7 cellular contexts compared by ENCODE assay signal in the genomic region with DNA sequence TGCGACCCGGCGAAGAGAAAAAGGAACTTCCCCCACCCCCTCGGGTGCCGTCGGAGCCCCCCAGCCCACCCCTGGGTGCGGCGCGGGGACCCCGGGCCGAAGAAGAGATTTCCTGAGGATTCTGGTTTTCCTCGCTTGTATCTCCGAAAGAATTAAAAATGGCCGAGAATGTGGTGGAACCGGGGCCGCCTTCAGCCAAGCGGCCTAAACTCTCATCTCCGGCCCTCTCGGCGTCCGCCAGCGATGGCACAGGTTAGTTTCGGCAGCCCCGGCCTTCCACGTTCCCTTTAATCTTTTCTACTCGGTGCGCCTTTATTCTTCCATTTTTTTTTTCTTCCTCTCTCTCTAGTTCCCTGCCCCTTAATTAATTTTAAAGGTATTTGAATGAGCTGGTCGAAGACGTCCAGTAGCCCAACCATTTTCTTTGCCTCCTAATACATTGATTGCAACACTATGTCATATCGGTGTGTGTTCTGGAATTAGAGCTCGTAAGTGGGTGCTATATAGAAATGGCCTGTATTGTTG. TPM values are rescaled to one million over a fixed set of nuclear protein-coding genes. Genes with fewer than 3 reads are reported as not detected.
DNase-seq lines count a peak whose midpoint lies in the region; ATAC-seq and TF ChIP-seq lines count a peak whose summit lies in the region.

No MANE protein-coding gene starts in this region.

- peaks cover 46% of the 10 kb centered on the region for H3K36me3 Mint-ChIP-seq in dendritic cell treated with granulocyte-macrophage colony-stimulating factor and Interleukin-4, amounts not matched to agents 40 ng/mL and 50 ng/mL, for 4 days (ENCODE audit: low read depth)

- H3K4me3 Mint-ChIP-seq in dendritic cell treated with granulocyte-macrophage colony-stimulating factor and Interleukin-4, amounts not matched to agents 40 ng/mL and 50 ng/mL, for 4 days, result peak overlapping the region; percentile 98

- intact Hi-C loops in dendritic cell treated with granulocyte-macrophage colony-stimulating factor and Interleukin-4, amounts not matched to agents 40 ng/mL and 50 ng/mL, for 4 days (cut with micrococcal nuclease), result loop anchor here (5.0 kb wide), 2 partner anchors 126 to 171 kb away; no protein-coding TSS in a partner anchor
- intact Hi-C loops in right lobe of liver (cut with DNase I), result no loop called here

- TF ChIP-seq EP300 in suprapubic skin (IDR thresholded peaks at IDR 0.05), result no peak

- peaks cover 0 to 41% (median 11%) of the 10 kb centered on the region in 4 donors for H3K4me1 ChIP-seq in right lobe of liver
- peaks cover 54% of the 10 kb centered on the region for H3K4me1 ChIP-seq in suprapubic skin

- DNase-seq in ELF-1 (ENCODE audit: low read depth, low spot score) (peak; percentile 22), HL-60 (ENCODE audit: low read depth in 1 of 2, low spot score in 1 of 2) (peak; percentile 36 to 41), SK-N-MC (ENCODE audit: low read depth, low spot score) (no peak), right lobe of liver (peak in 1 of 3 donors; percentile 47), suprapubic skin (ENCODE audit: low spot score in 2 of 2) (peak in 1 of 2 donors; percentile 68)

- under 1% methylated on average over 24 of the region's 31 CpGs for WGBS in right lobe of liver (ENCODE audit: insufficient coverage, low coverage, low lambda C conversion rate, missing lambda C conversion rate)
- WGBS in suprapubic skin, result under 1% methylated on average over 29 of the region's 31 CpGs

- TF ChIP-seq POLR2A in right lobe of liver (IDR thresholded peaks at IDR 0.05), result no peak
- no peak for TF ChIP-seq POLR2A in suprapubic skin (IDR thresholded peaks at IDR 0.05)

- peaks cover 5% of the 10 kb centered on the region; the same call in 1 of the 2 replicates for H3K36me3 ChIP-seq in SK-N-MC (ENCODE audit: insufficient read depth, low read length)
- H3K36me3 ChIP-seq in right lobe of liver, result no peaks in the 10 kb centered on the region
- no peaks in the 10 kb centered on the region for H3K36me3 ChIP-seq in suprapubic skin

- no peaks in the 10 kb centered on the region for H3K27me3 Mint-ChIP-seq in dendritic cell treated with granulocyte-macrophage colony-stimulating factor and Interleukin-4, amounts not matched to agents 40 ng/mL and 50 ng/mL, for 4 days

- no peaks in the 10 kb centered on the region for H3K27me3 ChIP-seq in HL-60 (ENCODE audit: insufficient read depth, poor library complexity, severe bottlenecking)
- H3K27me3 ChIP-seq in right lobe of liver, result no peaks in the 10 kb centered on the region
- no peaks in the 10 kb centered on the region for H3K27me3 ChIP-seq in suprapubic skin

- H3K27ac Mint-ChIP-seq in dendritic cell treated with granulocyte-macrophage colony-stimulating factor and Interleukin-4, amounts not matched to agents 40 ng/mL and 50 ng/mL, for 4 days, result peak overlapping the region; percentile 100

- TF ChIP-seq CTCF in HL-60 (IDR thresholded peaks at IDR 0.05; ENCODE audit: insufficient read depth, low read length), result no peak
- TF ChIP-seq CTCF in right lobe of liver (IDR thresholded peaks at IDR 0.05), result no peak
- TF ChIP-seq CTCF in suprapubic skin (IDR thresholded peaks at IDR 0.05), result no peak

- H3K9me3 Mint-ChIP-seq in dendritic cell treated with granulocyte-macrophage colony-stimulating factor and Interleukin-4, amounts not matched to agents 40 ng/mL and 50 ng/mL, for 4 days, result no peaks in the 10 kb centered on the region

- peak overlapping the region; percentile 97 for H3K9ac ChIP-seq in SK-N-MC (ENCODE audit: insufficient read length)

- H3K9me3 ChIP-seq in SK-N-MC (ENCODE audit: low read depth, low read length), result no peaks in the 10 kb centered on the region
- no peaks in the 10 kb centered on the region for H3K9me3 ChIP-seq in right lobe of liver
- H3K9me3 ChIP-seq in suprapubic skin, result no peaks in the 10 kb centered on the region

- peak overlapping the region; percentile 98 for H3K27ac ChIP-seq in HL-60 (replicated peaks)
- peak overlapping the region; percentile 99 for H3K27ac ChIP-seq in SK-N-MC
- H3K27ac ChIP-seq in right lobe of liver, result peak overlapping the region; percentile 97 to 99 (median 99)
- peak overlapping the region; percentile 100 for H3K27ac ChIP-seq in suprapubic skin

- ATAC-seq in right lobe of liver (peak in 1 of 4 donors; percentile 5), HG03469 (IDR thresholded peaks at IDR 0.05; ENCODE audit: unreplicated experiment) (no peak)

- H3K4me3 ChIP-seq in HL-60 (replicated peaks; ENCODE audit: insufficient read depth, low read length) (peak overlapping the region; percentile 83), SK-N-MC (peak overlapping the region; percentile 99), right lobe of liver (peak overlapping the region; percentile 73 to 93 (median 74)), suprapubic skin (peak overlapping the region; percentile 99)

- H3K4me1 Mint-ChIP-seq in dendritic cell treated with granulocyte-macrophage colony-stimulating factor and Interleukin-4, amounts not matched to agents 40 ng/mL and 50 ng/mL, for 4 days (ENCODE audit: low read depth), result peaks cover 43% of the 10 kb centered on the region

RNA-seq across cellular contexts. Expression of a gene that starts 0.5 kb away (rescaled TPM):
- total RNA-seq in right lobe of liver (100 to 1,000 TPM in 1 of 6 experiments, 10 to 100 TPM in 5; 23.1 to 121 (median 31.3) TPM), suprapubic skin (100 to 1,000 TPM; 103 to 172 (median 126) TPM)
